In the genomic region with DNA sequence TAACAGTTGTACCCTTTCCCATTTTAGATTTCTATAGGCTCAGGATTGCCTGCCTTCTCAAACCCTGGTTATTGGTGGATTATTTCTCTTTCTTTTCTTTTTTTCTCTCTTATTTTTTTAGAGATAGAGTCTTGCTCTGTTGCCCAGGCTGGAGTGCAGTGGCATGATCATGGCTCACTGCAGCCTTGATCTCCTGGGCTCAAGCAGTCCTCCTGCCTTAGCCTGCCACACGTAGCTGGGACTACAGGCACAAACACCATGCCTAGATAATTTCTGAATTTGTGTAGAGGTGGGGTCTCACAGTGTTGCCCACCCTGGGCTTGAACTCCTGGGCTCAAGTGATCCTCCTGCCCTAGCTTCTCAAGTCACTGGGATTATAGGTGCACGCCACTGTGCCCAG, we compare ENCODE assay signal across 15 cellular contexts. TPM values are rescaled to one million over a fixed set of nuclear protein-coding genes. Genes with fewer than 3 reads are reported as not detected.
DNase-seq lines count a peak whose midpoint lies in the region; ATAC-seq lines count a peak whose summit lies in the region.
"Had no signal": no experiment of that assay in that cellular context is flagged by ENCODE, and none has a peak within 500 bp of the region (broad histone marks: within the 10 kb centered on the region; RNA-seq: fewer than 3 reads in every experiment).

No MANE protein-coding gene starts in this region.

- H3K9me3 ChIP-seq in BLaER1 treated with 17β-estradiol and CSF1 and Interleukin-3, amounts not matched to agents 10 nM and 100 nM (replicated peaks in 1 of 11), result no peaks in the 10 kb centered on the region; a peak in 1 of 22 replicates
- H3K9me3 ChIP-seq in Karpas-422 (ENCODE audit: low read length), result no peaks in the 10 kb centered on the region
- H3K9me3 ChIP-seq: A549, BLaER1 had no signal

- no peaks in the 10 kb centered on the region for H3K9me2 ChIP-seq in Karpas-422 (replicated peaks; ENCODE audit: insufficient read depth, low read length)

- peaks cover 100% of the 10 kb centered on the region for H3K79me2 ChIP-seq in Karpas-422 (ENCODE audit: low read length)

- H3K27ac Mint-ChIP-seq in dendritic cell treated with granulocyte-macrophage colony-stimulating factor and Interleukin-4, amounts not matched to agents 40 ng/mL and 50 ng/mL, for 4 days, result peak overlapping the region; percentile 63
- peak overlapping the region; percentile 53 for H3K27ac Mint-ChIP-seq in stimulated activated effector memory CD8-positive, alpha-beta T cell treated with anti-CD3 and anti-CD28 coated beads, Interleukin-12 subunit alpha, Interleukin-12 subunit beta, amount 100 ng/mL, for 72 hours
- H3K27ac Mint-ChIP-seq: CD8-positive, alpha-beta T cell had no signal

- ATAC-seq in stimulated activated effector memory CD8-positive, alpha-beta T cell treated with anti-CD3 and anti-CD28 coated beads, Interleukin-12 subunit alpha, Interleukin-12 subunit beta, amount 100 ng/mL, for 72 hours, result no peak
- ATAC-seq in HG03521 (IDR thresholded peaks at IDR 0.05; ENCODE audit: unreplicated experiment), result no peak
- ATAC-seq: A549; CD8-positive, alpha-beta T cell; Right ventricle myocardium inferior had no signal

- H3K27ac ChIP-seq in BLaER1 treated with 17β-estradiol and CSF1 and Interleukin-3, amounts not matched to agents 10 nM and 100 nM, result peak overlapping the region in 1 of 11 experiments; percentile 77; a peak in 2 of 22 replicates
- H3K27ac ChIP-seq in Karpas-422 (ENCODE audit: low read length), result peak overlapping the region; percentile 15; the same call in 1 of the 2 replicates
- H3K27ac ChIP-seq: A549, BLaER1 had no signal

- H3K9me3 Mint-ChIP-seq in dendritic cell treated with granulocyte-macrophage colony-stimulating factor and Interleukin-4, amounts not matched to agents 40 ng/mL and 50 ng/mL, for 4 days, result no peaks in the 10 kb centered on the region
- no peaks in the 10 kb centered on the region for H3K9me3 Mint-ChIP-seq in stimulated activated effector memory CD8-positive, alpha-beta T cell treated with anti-CD3 and anti-CD28 coated beads, Interleukin-12 subunit alpha, Interleukin-12 subunit beta, amount 100 ng/mL, for 72 hours
- H3K9me3 Mint-ChIP-seq: CD8-positive, alpha-beta T cell; H9 had no signal

- peaks cover 31 to 50% (median 40%) of the 10 kb centered on the region in 10 experiments for H3K4me1 ChIP-seq in BLaER1 treated with 17β-estradiol and CSF1 and Interleukin-3, amounts not matched to agents 10 nM and 100 nM
- peaks cover 37% of the 10 kb centered on the region for H3K4me1 ChIP-seq in Karpas-422 (ENCODE audit: low read length)

- H3K36me3 Mint-ChIP-seq in dendritic cell treated with granulocyte-macrophage colony-stimulating factor and Interleukin-4, amounts not matched to agents 40 ng/mL and 50 ng/mL, for 4 days (ENCODE audit: low read depth), result peaks cover 9% of the 10 kb centered on the region
- H3K36me3 Mint-ChIP-seq in stimulated activated effector memory CD8-positive, alpha-beta T cell treated with anti-CD3 and anti-CD28 coated beads, Interleukin-12 subunit alpha, Interleukin-12 subunit beta, amount 100 ng/mL, for 72 hours, result peaks cover 13% of the 10 kb centered on the region
- H3K36me3 Mint-ChIP-seq: CD8-positive, alpha-beta T cell had no signal

- no peaks in the 10 kb centered on the region for H3K27me3 ChIP-seq in BLaER1 treated with 17β-estradiol and CSF1 and Interleukin-3, amounts not matched to agents 10 nM and 100 nM
- H3K27me3 ChIP-seq in Karpas-422 (ENCODE audit: low read length), result no peaks in the 10 kb centered on the region
- H3K27me3 ChIP-seq: BLaER1 had no signal

- H3K4me3 Mint-ChIP-seq in dendritic cell treated with granulocyte-macrophage colony-stimulating factor and Interleukin-4, amounts not matched to agents 40 ng/mL and 50 ng/mL, for 4 days, result no peak overlapping the region
- H3K4me3 Mint-ChIP-seq in stimulated activated effector memory CD8-positive, alpha-beta T cell treated with anti-CD3 and anti-CD28 coated beads, Interleukin-12 subunit alpha, Interleukin-12 subunit beta, amount 100 ng/mL, for 72 hours, result no peak overlapping the region
- H3K4me3 Mint-ChIP-seq: CD8-positive, alpha-beta T cell; H9 had no signal

- H2AFZ ChIP-seq in Karpas-422 (ENCODE audit: low read length), result no peak overlapping the region

- H3K36me3 ChIP-seq in BLaER1 treated with 17β-estradiol and CSF1 and Interleukin-3, amounts not matched to agents 10 nM and 100 nM, result peaks cover 3 to 55% (median 19%) of the 10 kb centered on the region in 11 experiments
- H3K36me3 ChIP-seq in Karpas-422 (ENCODE audit: insufficient read depth, low read length), result peaks cover 4% of the 10 kb centered on the region; the same call in 1 of the 2 replicates

- peak overlapping the region in 7 of 11 experiments; percentile 9 to 74 (median 37); a peak in 5 of 22 replicates for H3K4me2 ChIP-seq in BLaER1 treated with 17β-estradiol and CSF1 and Interleukin-3, amounts not matched to agents 10 nM and 100 nM
- peak overlapping the region; percentile 30 for H3K4me2 ChIP-seq in Karpas-422 (ENCODE audit: low read depth, low read length, poor library complexity, severe bottlenecking)
- H3K4me2 ChIP-seq: A549 had no signal

- peaks cover 0 to 100% (median 99%) of the 10 kb centered on the region in 11 experiments; a peak in 18 of 22 replicates for H4K20me1 ChIP-seq in BLaER1 treated with 17β-estradiol and CSF1 and Interleukin-3, amounts not matched to agents 10 nM and 100 nM
- peaks cover 26% of the 10 kb centered on the region for H4K20me1 ChIP-seq in Karpas-422 (ENCODE audit: insufficient read depth, low read depth, low read length)

- H3K27me3 Mint-ChIP-seq in dendritic cell treated with granulocyte-macrophage colony-stimulating factor and Interleukin-4, amounts not matched to agents 40 ng/mL and 50 ng/mL, for 4 days, result no peaks in the 10 kb centered on the region

- H3K4me1 Mint-ChIP-seq in dendritic cell treated with granulocyte-macrophage colony-stimulating factor and Interleukin-4, amounts not matched to agents 40 ng/mL and 50 ng/mL, for 4 days (ENCODE audit: low read depth), result peaks cover 35% of the 10 kb centered on the region
- H3K4me1 Mint-ChIP-seq in stimulated activated effector memory CD8-positive, alpha-beta T cell treated with anti-CD3 and anti-CD28 coated beads, Interleukin-12 subunit alpha, Interleukin-12 subunit beta, amount 100 ng/mL, for 72 hours, result peaks cover 22% of the 10 kb centered on the region

- intact Hi-C loops in dendritic cell treated with granulocyte-macrophage colony-stimulating factor and Interleukin-4, amounts not matched to agents 40 ng/mL and 50 ng/mL, for 4 days (cut with micrococcal nuclease), result no loop called here

- no peak overlapping the region for H3K9ac ChIP-seq in BLaER1 treated with 17β-estradiol and CSF1 and Interleukin-3, amounts not matched to agents 10 nM and 100 nM
- no peak overlapping the region for H3K9ac ChIP-seq in Karpas-422 (ENCODE audit: low read length)
- H3K9ac ChIP-seq: BLaER1 had no signal

- DNase-seq in Karpas-422 (no peak), DMS 273 (lab: John Stamatoyannopoulos, UW; ENCODE audit: unreplicated experiment) (no peak), GM03348 (ENCODE audit: low spot score) (no peak)
- DNase-seq in stimulated activated effector memory CD8-positive, alpha-beta T cell treated with anti-CD3 and anti-CD28 coated beads, Interleukin-12 subunit alpha, Interleukin-12 subunit beta, amount 100 ng/mL, for 72 hours (ENCODE audit: low spot score in 2 of 2), result no peak
- DNase-seq: CD8-positive, alpha-beta T cell; H9; NCI-H1105; NCI-H2081 treated with DMSO at 0.1 percent for 48 hours; NK-92 treated with Interleukin-12 subunit alpha and Interleukin-12 subunit beta, amount 100 ng/mL, for 24 hours had no signal

- no peak overlapping the region for H3K4me3 ChIP-seq in BLaER1 treated with 17β-estradiol and CSF1 and Interleukin-3, amounts not matched to agents 10 nM and 100 nM
- H3K4me3 ChIP-seq in Karpas-422 (ENCODE audit: low read length), result no peak overlapping the region
- H3K4me3 ChIP-seq: A549, BLaER1 had no signal

RNA-seq across cellular contexts. Expression of gene UCK2, which starts 58.8 kb away (rescaled TPM):
- total RNA-seq in Karpas-422 (2014; rRNA removed; shearing (Covaris generic); ENCODE audit: low replicate concordance), result 67.9 and 109 TPM in 2 replicates
